Comparison of ENCODE assay signal across 11 cellular contexts in genomic region chr2:239299218-239299939, GRCh38.
DNase-seq lines count a peak whose midpoint lies in the region; ATAC-seq and TF ChIP-seq lines count a peak whose summit lies in the region.
"Had no signal": no experiment of that assay in that cellular context is flagged by ENCODE, and none has a peak within 500 bp of the region (broad histone marks: within the 10 kb centered on the region; RNA-seq: fewer than 3 reads in every experiment).

No MANE protein-coding gene starts in this region.

- no peaks in the 10 kb centered on the region for H3K36me3 ChIP-seq in right lobe of liver

- H3K27me3 Mint-ChIP-seq in activated T-cell treated with anti-CD3 and anti-CD28 coated beads, Interleukin-2, amount 50 U/mL, for 24 hours = peaks cover 17% of the 10 kb centered on the region
- peaks cover 6% of the 10 kb centered on the region for H3K27me3 Mint-ChIP-seq in activated T-helper 17 cell treated with anti-CD3 and anti-CD28 coated beads, Interleukin-2, amount 50 U/mL, for 72 hours
- H3K27me3 Mint-ChIP-seq in stimulated activated naive B cell treated with anti-CD40 and anti-IgM and Interleukin-4, amounts not matched to agents 10 μg/mL and 1 μg/mL and 100 μg/mL, for 72 hours = peaks cover 0 to 7% of the 10 kb centered on the region in 2 donors

- no peaks in the 10 kb centered on the region for H3K9me3 Mint-ChIP-seq in activated T-cell treated with anti-CD3 and anti-CD28 coated beads, Interleukin-2, amount 50 U/mL, for 24 hours
- H3K9me3 Mint-ChIP-seq in activated T-helper 17 cell treated with anti-CD3 and anti-CD28 coated beads, Interleukin-2, amount 50 U/mL, for 72 hours = no peaks in the 10 kb centered on the region
- no peaks in the 10 kb centered on the region for H3K9me3 Mint-ChIP-seq in stimulated activated naive B cell treated with anti-CD40 and anti-IgM and Interleukin-4, amounts not matched to agents 10 μg/mL and 1 μg/mL and 100 μg/mL, for 72 hours

- H3K9me3 ChIP-seq in right lobe of liver = no peaks in the 10 kb centered on the region

- H3K4me3 ChIP-seq in right lobe of liver = peak overlapping the region in 1 of 3 donors; percentile 31

- H3K4me3 Mint-ChIP-seq in activated T-cell treated with anti-CD3 and anti-CD28 coated beads, Interleukin-2, amount 50 U/mL, for 24 hours = no peak overlapping the region
- peak overlapping the region; percentile 84 for H3K4me3 Mint-ChIP-seq in activated T-helper 17 cell treated with anti-CD3 and anti-CD28 coated beads, Interleukin-2, amount 50 U/mL, for 72 hours
- no peak overlapping the region for H3K4me3 Mint-ChIP-seq in stimulated activated naive B cell treated with anti-CD40 and anti-IgM and Interleukin-4, amounts not matched to agents 10 μg/mL and 1 μg/mL and 100 μg/mL, for 72 hours

- H3K27ac Mint-ChIP-seq in activated T-cell treated with anti-CD3 and anti-CD28 coated beads, Interleukin-2, amount 50 U/mL, for 24 hours = peak overlapping the region; percentile 50
- peak overlapping the region; percentile 89 for H3K27ac Mint-ChIP-seq in activated T-helper 17 cell treated with anti-CD3 and anti-CD28 coated beads, Interleukin-2, amount 50 U/mL, for 72 hours
- no peak overlapping the region for H3K27ac Mint-ChIP-seq in stimulated activated naive B cell treated with anti-CD40 and anti-IgM and Interleukin-4, amounts not matched to agents 10 μg/mL and 1 μg/mL and 100 μg/mL, for 72 hours

- TF ChIP-seq CTCF in right lobe of liver (IDR thresholded peaks at IDR 0.05) = no peak

- DNase-seq in activated T-cell treated with anti-CD3 and anti-CD28 coated beads, Interleukin-2, amount 50 U/mL, for 24 hours = no peak
- DNase-seq in activated T-cell treated with anti-CD3 and anti-CD28 coated beads, Interleukin-2, amount 50 U/mL, for 1 hour = no peak
- peak; percentile 44 to 68 (median 68) for DNase-seq in right lobe of liver
- no peak for DNase-seq in stimulated activated naive B cell treated with anti-CD40 and anti-IgM and Interleukin-4, amounts not matched to agents 10 μg/mL and 1 μg/mL and 100 μg/mL, for 72 hours
- DNase-seq: dermis blood vessel endothelial cell, NCI-H1048 had no signal

- 37% methylated on average over 14 of the region's 19 CpGs for WGBS in right lobe of liver (ENCODE audit: insufficient coverage, low coverage, low lambda C conversion rate, missing lambda C conversion rate)

- intact Hi-C loops in right lobe of liver (cut with DNase I) = no loop called here

- H3K27ac ChIP-seq in right lobe of liver (peak overlapping the region in 2 of 3 donors; percentile 47 to 58), temporal lobe (ENCODE audit: low read depth, low read length) (peak overlapping the region; percentile 85)

- peaks cover 78% of the 10 kb centered on the region for H3K4me1 Mint-ChIP-seq in activated T-cell treated with anti-CD3 and anti-CD28 coated beads, Interleukin-2, amount 50 U/mL, for 24 hours (ENCODE audit: low read depth)
- H3K4me1 Mint-ChIP-seq in activated T-helper 17 cell treated with anti-CD3 and anti-CD28 coated beads, Interleukin-2, amount 50 U/mL, for 72 hours = peaks cover 42% of the 10 kb centered on the region
- peaks cover 54 to 76% of the 10 kb centered on the region in 2 donors for H3K4me1 Mint-ChIP-seq in stimulated activated naive B cell treated with anti-CD40 and anti-IgM and Interleukin-4, amounts not matched to agents 10 μg/mL and 1 μg/mL and 100 μg/mL, for 72 hours

- no peak for TF ChIP-seq POLR2A in right lobe of liver (IDR thresholded peaks at IDR 0.05)

- H3K4me1 ChIP-seq in right lobe of liver = peaks cover 0 to 63% (median 31%) of the 10 kb centered on the region in 4 donors

- H3K27me3 ChIP-seq in right lobe of liver = no peaks in the 10 kb centered on the region

- ATAC-seq in activated T-helper 17 cell treated with anti-CD3 and anti-CD28 coated beads, Interleukin-2, amount 50 U/mL, for 72 hours (replicated peaks) = no peak
- ATAC-seq in right lobe of liver = peak; percentile 43 to 63 (median 56)
- ATAC-seq in GM18861 (IDR thresholded peaks at IDR 0.05; ENCODE audit: unreplicated experiment) = no peak
- ATAC-seq in HG02571 (IDR thresholded peaks at IDR 0.05; ENCODE audit: unreplicated experiment) = no peak
- no peak for ATAC-seq in stimulated activated naive B cell treated with anti-CD40 and anti-IgM and Interleukin-4, amounts not matched to agents 10 μg/mL and 1 μg/mL and 100 μg/mL, for 72 hours (replicated peaks)
- ATAC-seq: right cardiac atrium had no signal

- H3K36me3 Mint-ChIP-seq in activated T-cell treated with anti-CD3 and anti-CD28 coated beads, Interleukin-2, amount 50 U/mL, for 24 hours (ENCODE audit: low read depth) = peaks cover 7% of the 10 kb centered on the region
- no peaks in the 10 kb centered on the region for H3K36me3 Mint-ChIP-seq in activated T-helper 17 cell treated with anti-CD3 and anti-CD28 coated beads, Interleukin-2, amount 50 U/mL, for 72 hours (ENCODE audit: low read depth)
- H3K36me3 Mint-ChIP-seq in stimulated activated naive B cell treated with anti-CD40 and anti-IgM and Interleukin-4, amounts not matched to agents 10 μg/mL and 1 μg/mL and 100 μg/mL, for 72 hours = peaks cover 8 to 21% of the 10 kb centered on the region in 2 donors

Comparison
In these comparisons a context has a peak if more than half of its experiments do, and no peak if none do; other contexts are left out.
1. DNase-seq: peak in right lobe of liver (3 of 3); none in activated T-cell treated with anti-CD3 and anti-CD28 coated beads, Interleukin-2, amount 50 U/mL, for 24 hours (single experiment), activated T-cell treated with anti-CD3 and anti-CD28 coated beads, Interleukin-2, amount 50 U/mL, for 1 hour (single experiment) and stimulated activated naive B cell treated with anti-CD40 and anti-IgM and Interleukin-4, amounts not matched to agents 10 μg/mL and 1 μg/mL and 100 μg/mL, for 72 hours (single experiment).
2. ATAC-seq: peak in right lobe of liver (4 of 4); none in activated T-helper 17 cell treated with anti-CD3 and anti-CD28 coated beads, Interleukin-2, amount 50 U/mL, for 72 hours (single experiment), GM18861 (single experiment), HG02571 (single experiment) and stimulated activated naive B cell treated with anti-CD40 and anti-IgM and Interleukin-4, amounts not matched to agents 10 μg/mL and 1 μg/mL and 100 μg/mL, for 72 hours (0 of 2).